In genomic region chr17:869067-869466, GRCh38 we compare ENCODE assay signal across 9 cellular contexts.
A peak's percentile ranks its signal among the peaks of the same experiment; 100 is the strongest.
DNase-seq lines count a peak whose midpoint lies in the region; ATAC-seq and TF ChIP-seq lines count a peak whose summit lies in the region.
"Had no signal": no experiment of that assay in that cellular context is flagged by ENCODE, and none has a peak within 500 bp of the region (broad histone marks: within the 10 kb centered on the region; RNA-seq: fewer than 3 reads in every experiment).

No MANE protein-coding gene starts in this region.

- TF ChIP-seq POLR2A in lower leg skin (IDR thresholded peaks at IDR 0.05) (no peak), spleen (IDR thresholded peaks at IDR 0.05) (no peak)

- 41 to 48% methylated on average over 7 of the region's 7 CpGs for WGBS in lower leg skin, 2 donors
- WGBS in spleen, 5 donors, result 55 to 79% (median 76%) methylated on average over 7 of the region's 7 CpGs

- H3K27ac Mint-ChIP-seq in activated naive CD4-positive, alpha-beta T cell treated with anti-CD3 and anti-CD28 coated beads for 36 hours, result no peak overlapping the region

- no peak for ATAC-seq in GM21528 (IDR thresholded peaks at IDR 0.05; ENCODE audit: low FRiP score, unreplicated experiment)

- no peaks in the 10 kb centered on the region for H3K36me3 Mint-ChIP-seq in activated naive CD4-positive, alpha-beta T cell treated with anti-CD3 and anti-CD28 coated beads for 36 hours (ENCODE audit: low read depth)

- intact Hi-C loops in lower leg skin (cut with DNase I; ENCODE audit: low total_unique reads), result no loop called here
- intact Hi-C loops in spleen (cut with DNase I; ENCODE audit: low total_unique reads), result no loop called here
- intact Hi-C loops in activated naive CD4-positive, alpha-beta T cell treated with anti-CD3 and anti-CD28 coated beads for 36 hours (cut with micrococcal nuclease), result no loop called here

- peak; percentile 82 for DNase-seq in GM04504 (ENCODE audit: low read depth)
- DNase-seq in coronary artery (ENCODE audit: low spot score), result peak; percentile 87
- peak; percentile 70 to 89 for DNase-seq in lower leg skin (ENCODE audit: low spot score in 2 of 2)
- DNase-seq in spleen, result no peak
- DNase-seq in activated naive CD4-positive, alpha-beta T cell treated with anti-CD3 and anti-CD28 coated beads for 36 hours, result no peak
- DNase-seq in COLO829 (ENCODE audit: low spot score), result no peak
- DNase-seq in SW480 (ENCODE audit: low spot score), result no peak
- DNase-seq: SIG-M5 had no signal

- H3K4me1 Mint-ChIP-seq in activated naive CD4-positive, alpha-beta T cell treated with anti-CD3 and anti-CD28 coated beads for 36 hours (ENCODE audit: low read depth), result peaks cover 7% of the 10 kb centered on the region

- H3K9me3 Mint-ChIP-seq in activated naive CD4-positive, alpha-beta T cell treated with anti-CD3 and anti-CD28 coated beads for 36 hours, result peaks cover 3% of the 10 kb centered on the region

- H3K27me3 Mint-ChIP-seq in activated naive CD4-positive, alpha-beta T cell treated with anti-CD3 and anti-CD28 coated beads for 36 hours (ENCODE audit: low read depth), result peaks cover 24% of the 10 kb centered on the region

- no peak for TF ChIP-seq CTCF in coronary artery (IDR thresholded peaks at IDR 0.05)
- no peak for TF ChIP-seq CTCF in lower leg skin (IDR thresholded peaks at IDR 0.05)
- TF ChIP-seq CTCF in spleen (IDR thresholded peaks at IDR 0.05 in 8 of 11, conservative IDR thresholded peaks at IDR 0.05 in 3 of 11), result no peak

- no peaks in the 10 kb centered on the region for H3K9me3 ChIP-seq in spleen

- no peaks in the 10 kb centered on the region for H3K36me3 ChIP-seq in spleen

- H3K27ac ChIP-seq in coronary artery (peak overlapping the region; percentile 77 to 89), spleen (peak overlapping the region in 5 of 8 donors; percentile 9 to 45 (median 25))

- CTCF ChIA-PET in activated naive CD4-positive, alpha-beta T cell treated with anti-CD3 and anti-CD28 coated beads for 36 hours (lab: Charles Lee), result interaction anchor here (1.4 kb wide), 1 partner anchor 10 kb away, joined by 5 read pairs; no protein-coding TSS in a partner anchor

- peaks cover 0 to 8% (median 0%) of the 10 kb centered on the region in 6 donors for H3K4me1 ChIP-seq in spleen

- no peak overlapping the region for H3K4me3 Mint-ChIP-seq in activated naive CD4-positive, alpha-beta T cell treated with anti-CD3 and anti-CD28 coated beads for 36 hours

- peak overlapping the region; percentile 54 for H3K4me3 ChIP-seq in coronary artery
- H3K4me3 ChIP-seq in lower leg skin (ENCODE audit: low read depth, poor library complexity, severe bottlenecking), result no peak overlapping the region
- H3K4me3 ChIP-seq in spleen, result no peak overlapping the region

- peaks cover 0 to 24% (median 0%) of the 10 kb centered on the region in 7 donors for H3K27me3 ChIP-seq in spleen (replicated peaks in 1 of 7)

Comparison
In these comparisons a context has a peak if more than half of its experiments do, and no peak if none do; other contexts are left out.
1. DNase-seq: peak in GM04504 (single experiment), coronary artery (single experiment) and lower leg skin (2 of 2); none in spleen (single experiment), activated naive CD4-positive, alpha-beta T cell treated with anti-CD3 and anti-CD28 coated beads for 36 hours (single experiment), COLO829 (single experiment) and SW480 (single experiment).